34 cellular contexts compared by ENCODE assay signal in genomic region chr19:6324757-6325156, GRCh38.
"Had no signal": no experiment of that assay in that cellular context is flagged by ENCODE, and none has a peak within 500 bp of the region (broad histone marks: within the 10 kb centered on the region; RNA-seq: fewer than 3 reads in every experiment).

No MANE protein-coding gene starts in this region.

- H3K27ac ChIP-seq: adrenal gland, body of pancreas, brain microvascular endothelial cell, breast epithelium, VCaP had no signal

- H3K4me1 ChIP-seq: adrenal gland, body of pancreas, breast epithelium had no signal

- H3K4me1 Mint-ChIP-seq: activated B cell treated with CpG ODN at 0.5 μM for 24 hours; activated CD4-positive, alpha-beta T cell treated with anti-CD3 and anti-CD28 coated beads, Interleukin-2, amount 10 ng/mL, durations not matched to agents 24 days and 14 days; activated naive CD8-positive, alpha-beta T cell treated with anti-CD3 and anti-CD28 coated beads for 36 hours; activated T-helper 17 cell treated with anti-CD3 and anti-CD28 coated beads, Interleukin-2, amount 50 U/mL, for 72 hours had no signal

- H3K27ac Mint-ChIP-seq: activated B cell treated with CpG ODN at 0.5 μM for 24 hours; activated CD4-positive, alpha-beta memory T cell treated with anti-CD3 and anti-CD28 coated beads for 36 hours; activated CD4-positive, alpha-beta T cell treated with anti-CD3 and anti-CD28 coated beads, Interleukin-2, amount 10 ng/mL, durations not matched to agents 24 days and 14 days; activated CD8-positive, alpha-beta T cell treated with anti-CD3 and anti-CD28 coated beads for 36 hours; activated naive CD4-positive, alpha-beta T cell treated with anti-CD3 and anti-CD28 coated beads for 36 hours; activated naive CD8-positive, alpha-beta T cell treated with anti-CD3 and anti-CD28 coated beads for 36 hours; activated T-cell treated with anti-CD3 and anti-CD28 coated beads, Interleukin-2, amount 50 U/mL, for 72 hours; activated T-helper 1 cell treated with anti-CD3 and anti-CD28 coated beads, Interleukin-12 subunit alpha, Interleukin-12 subunit beta, Interleukin-2, Interleukin-4 antibody, amounts not matched to agents 30 ng/mL and 10 ng/mL and 1 ng/mL, durations not matched to agents 14 hours and 24 hours and 36 hours; activated T-helper 17 cell treated with anti-CD3 and anti-CD28 coated beads, Interleukin-2, amount 50 U/mL, for 72 hours; T-helper 1 cell treated with Interleukin-12 subunit alpha and Interleukin-12 subunit beta and Interleukin-4 antibody, amounts not matched to agents 30 μg/mL and 1 μg/mL, for 36 hours; T-helper 2 cell treated with Interferon-gamma antibody and Interleukin-4, amounts not matched to agents 5 μg/mL and 100 μg/mL, for 36 hours had no signal

- H3K27me3 ChIP-seq: body of pancreas, brain microvascular endothelial cell had no signal

- H3K9me3 Mint-ChIP-seq: activated B cell treated with CpG ODN at 0.5 μM for 24 hours; activated CD4-positive, alpha-beta memory T cell treated with anti-CD3 and anti-CD28 coated beads for 36 hours; activated CD4-positive, alpha-beta T cell treated with anti-CD3 and anti-CD28 coated beads, Interleukin-2, amount 10 ng/mL, durations not matched to agents 24 days and 14 days; activated naive CD4-positive, alpha-beta T cell treated with anti-CD3 and anti-CD28 coated beads for 36 hours; activated T-cell treated with anti-CD3 and anti-CD28 coated beads, Interleukin-2, amount 50 U/mL, for 4 hours; activated T-helper 1 cell treated with anti-CD3 and anti-CD28 coated beads, Interleukin-12 subunit alpha, Interleukin-12 subunit beta, Interleukin-2, Interleukin-4 antibody, amounts not matched to agents 30 ng/mL and 10 ng/mL and 1 ng/mL, durations not matched to agents 14 hours and 24 hours and 36 hours; activated T-helper 17 cell treated with anti-CD3 and anti-CD28 coated beads, Interleukin-2, amount 50 U/mL, for 72 hours; T-helper 1 cell treated with Interleukin-12 subunit alpha and Interleukin-12 subunit beta and Interleukin-4 antibody, amounts not matched to agents 30 μg/mL and 1 μg/mL, for 36 hours; T-helper 2 cell treated with Interferon-gamma antibody and Interleukin-4, amounts not matched to agents 5 μg/mL and 100 μg/mL, for 36 hours had no signal

- H3K4me3 ChIP-seq: adrenal gland, body of pancreas, breast epithelium had no signal

- H3K4me3 Mint-ChIP-seq: activated B cell treated with CpG ODN at 0.5 μM for 24 hours; activated CD4-positive, alpha-beta memory T cell treated with anti-CD3 and anti-CD28 coated beads for 36 hours; activated CD4-positive, alpha-beta T cell treated with anti-CD3 and anti-CD28 coated beads, Interleukin-2, amount 10 ng/mL, durations not matched to agents 24 days and 14 days; activated CD8-positive, alpha-beta T cell treated with anti-CD3 and anti-CD28 coated beads for 36 hours; activated naive CD4-positive, alpha-beta T cell treated with anti-CD3 and anti-CD28 coated beads for 36 hours; activated naive CD8-positive, alpha-beta T cell treated with anti-CD3 and anti-CD28 coated beads for 36 hours; activated T-cell treated with anti-CD3 and anti-CD28 coated beads, Interleukin-2, amount 50 U/mL, for 4 hours; activated T-cell treated with anti-CD3 and anti-CD28 coated beads, Interleukin-2, amount 50 U/mL, for 72 hours; activated T-helper 1 cell treated with anti-CD3 and anti-CD28 coated beads, Interleukin-12 subunit alpha, Interleukin-12 subunit beta, Interleukin-2, Interleukin-4 antibody, amounts not matched to agents 30 ng/mL and 10 ng/mL and 1 ng/mL, durations not matched to agents 14 hours and 24 hours and 36 hours; activated T-helper 17 cell treated with anti-CD3 and anti-CD28 coated beads, Interleukin-2, amount 50 U/mL, for 72 hours; T-helper 1 cell treated with Interleukin-12 subunit alpha and Interleukin-12 subunit beta and Interleukin-4 antibody, amounts not matched to agents 30 μg/mL and 1 μg/mL, for 36 hours; T-helper 2 cell treated with Interferon-gamma antibody and Interleukin-4, amounts not matched to agents 5 μg/mL and 100 μg/mL, for 36 hours had no signal

- ATAC-seq: activated CD8-positive, alpha-beta T cell treated with anti-CD3 and anti-CD28 coated beads for 36 hours; activated naive CD4-positive, alpha-beta T cell treated with anti-CD3 and anti-CD28 coated beads, Interleukin-2, amount 50 U/mL, for 72 hours; activated T-cell treated with anti-CD3 and anti-CD28 coated beads, Interleukin-2, amount 50 U/mL, for 4 hours; activated T-cell treated with anti-CD3 and anti-CD28 coated beads, Interleukin-2, amount 50 U/mL, for 72 hours; activated T-helper 17 cell treated with anti-CD3 and anti-CD28 coated beads, Interleukin-2, amount 50 U/mL, for 72 hours; body of pancreas had no signal

- DNase-seq: activated B cell treated with CpG ODN at 0.5 μM for 24 hours; activated CD4-positive, alpha-beta memory T cell treated with anti-CD3 and anti-CD28 coated beads for 36 hours; activated CD4-positive, alpha-beta T cell treated with anti-CD3 and anti-CD28 coated beads for 4 hours; activated CD4-positive, alpha-beta T cell treated with anti-CD3 and anti-CD28 coated beads, Interleukin-2, amount 10 ng/mL, durations not matched to agents 24 days and 14 days; activated CD4-positive, alpha-beta T cell treated with anti-CD3 and anti-CD28 coated beads, Interleukin-2, amount 50 U/mL, for 1 hour; activated CD4-positive, alpha-beta T cell treated with anti-CD3 and anti-CD28 coated beads, Interleukin-2, amount 50 U/mL, for 4 hours; activated CD4-positive, CD25-positive, alpha-beta regulatory T cell treated with anti-CD3 and anti-CD28 coated beads, Interleukin-2, amount 50 U/mL, for 72 hours; activated CD8-positive, alpha-beta memory T cell treated with anti-CD3 and anti-CD28 coated beads, Interleukin-2, amount 50 U/mL, for 4 hours; activated CD8-positive, alpha-beta T cell treated with anti-CD3 and anti-CD28 coated beads for 36 hours; activated effector memory CD4-positive, alpha-beta T cell treated with anti-CD3 and anti-CD28 coated beads, Interleukin-2, amount 50 U/mL, for 16 hours; activated gamma-delta T cell treated with Interleukin-2 at 50 U/mL for 16 hours; activated naive CD4-positive, alpha-beta T cell; activated naive CD4-positive, alpha-beta T cell treated with anti-CD3 and anti-CD28 coated beads for 36 hours; activated naive CD4-positive, alpha-beta T cell treated with anti-CD3 and anti-CD28 coated beads, Interleukin-2, amount 50 U/mL, for 16 hours; activated naive CD8-positive, alpha-beta T cell treated with anti-CD3 and anti-CD28 coated beads for 36 hours; activated T-cell treated with anti-CD3 and anti-CD28 coated beads for 4 hours; activated T-cell treated with anti-CD3 and anti-CD28 coated beads, Interleukin-2, amount 50 U/mL, for 1 hour; activated T-cell treated with anti-CD3 and anti-CD28 coated beads, Interleukin-2, amount 50 U/mL, for 4 hours; activated T-cell treated with anti-CD3 and anti-CD28 coated beads, Interleukin-2, amount 50 U/mL, for 72 hours; adrenal gland; amniotic stem cell; body of pancreas; brain microvascular endothelial cell; central memory CD4-positive, alpha-beta T cell; cerebellar nuclear complex; T-helper 2 cell; T-helper 9 cell had no signal

- H3K36me3 Mint-ChIP-seq: activated CD4-positive, alpha-beta memory T cell treated with anti-CD3 and anti-CD28 coated beads for 36 hours; activated naive CD4-positive, alpha-beta T cell treated with anti-CD3 and anti-CD28 coated beads, Interleukin-2, amount 50 U/mL, for 72 hours had no signal

- H3K36me3 ChIP-seq: adrenal gland, brain microvascular endothelial cell, breast epithelium had no signal

- H3K9me3 ChIP-seq: adrenal gland, body of pancreas, breast epithelium had no signal

- H3K27me3 Mint-ChIP-seq: activated CD4-positive, alpha-beta memory T cell treated with anti-CD3 and anti-CD28 coated beads for 36 hours; activated CD8-positive, alpha-beta T cell treated with anti-CD3 and anti-CD28 coated beads for 36 hours; activated naive CD8-positive, alpha-beta T cell treated with anti-CD3 and anti-CD28 coated beads for 36 hours; activated T-helper 17 cell treated with anti-CD3 and anti-CD28 coated beads, Interleukin-2, amount 50 U/mL, for 72 hours had no signal
